Comparison of ENCODE assay signal across 31 cellular contexts in genomic region chr18:58427321-58427720, GRCh38.
DNase-seq lines count a peak whose midpoint lies in the region; ATAC-seq and TF ChIP-seq lines count a peak whose summit lies in the region.
"Had no signal": no experiment of that assay in that cellular context is flagged by ENCODE, and none has a peak within 500 bp of the region (broad histone marks: within the 10 kb centered on the region; RNA-seq: fewer than 3 reads in every experiment).

No MANE protein-coding gene starts in this region.

- peaks cover 9% of the 10 kb centered on the region for H3K27me3 Mint-ChIP-seq in GM23338 (ENCODE audit: insufficient read depth, low read depth, poor library complexity)
- H3K27me3 Mint-ChIP-seq in activated T-cell treated with anti-CD3 and anti-CD28 coated beads, Interleukin-2, amount 50 U/mL, for 24 hours = peaks cover 3% of the 10 kb centered on the region

- no peak overlapping the region for H3K4me3 Mint-ChIP-seq in GM23338
- H3K4me3 Mint-ChIP-seq in activated T-cell treated with anti-CD3 and anti-CD28 coated beads, Interleukin-2, amount 50 U/mL, for 24 hours = no peak overlapping the region
- H3K4me3 Mint-ChIP-seq: B cell; CD14-positive monocyte; CD4-positive, alpha-beta memory T cell; CD4-positive, alpha-beta T cell; CD4-positive, CD25-positive, alpha-beta regulatory T cell; CD8-positive, alpha-beta memory T cell; CD8-positive, alpha-beta T cell had no signal

- H2AFZ ChIP-seq in GM23338 = peak overlapping the region; percentile 56; the same call in 1 of the 2 replicates

- no peak for ATAC-seq in GM23338
- ATAC-seq: A549; CD8-positive, alpha-beta T cell had no signal

- no peaks in the 10 kb centered on the region for H4K20me1 ChIP-seq in GM23338 (replicated peaks; ENCODE audit: insufficient read depth)
- H4K20me1 ChIP-seq: BLaER1; BLaER1 treated with 17β-estradiol and CSF1 and Interleukin-3, amounts not matched to agents 10 nM and 100 nM had no signal

- no peak overlapping the region for H3K27ac Mint-ChIP-seq in GM23338
- H3K27ac Mint-ChIP-seq in activated T-cell treated with anti-CD3 and anti-CD28 coated beads, Interleukin-2, amount 50 U/mL, for 24 hours = no peak overlapping the region
- H3K27ac Mint-ChIP-seq: B cell; CD14-positive monocyte; CD4-positive, alpha-beta T cell; CD4-positive, CD25-positive, alpha-beta regulatory T cell; CD8-positive, alpha-beta memory T cell; CD8-positive, alpha-beta T cell had no signal

- H3K27me3 ChIP-seq in GM23338 (ENCODE audit: insufficient read depth) = no peaks in the 10 kb centered on the region
- H3K27me3 ChIP-seq: BE2C; BLaER1; BLaER1 treated with 17β-estradiol and CSF1 and Interleukin-3, amounts not matched to agents 10 nM and 100 nM had no signal

- no peaks in the 10 kb centered on the region for H3F3A ChIP-seq in GM23338 (replicated peaks; ENCODE audit: low read depth)

- no peaks in the 10 kb centered on the region for H3K9me2 ChIP-seq in GM23338 (ENCODE audit: insufficient read depth)

- no peak for TF ChIP-seq CTCF in GM23338 (conservative IDR thresholded peaks at IDR 0.05; ENCODE audit: low read depth in 2 of 2)

- peaks cover 13% of the 10 kb centered on the region for H3K4me1 Mint-ChIP-seq in GM23338
- peaks cover 2% of the 10 kb centered on the region for H3K4me1 Mint-ChIP-seq in activated T-cell treated with anti-CD3 and anti-CD28 coated beads, Interleukin-2, amount 50 U/mL, for 24 hours (ENCODE audit: low read depth)
- H3K4me1 Mint-ChIP-seq: B cell; CD14-positive monocyte; CD4-positive, CD25-positive, alpha-beta regulatory T cell; CD8-positive, alpha-beta memory T cell had no signal

- H3K9me3 Mint-ChIP-seq in GM23338 = no peaks in the 10 kb centered on the region
- no peaks in the 10 kb centered on the region for H3K9me3 Mint-ChIP-seq in activated T-cell treated with anti-CD3 and anti-CD28 coated beads, Interleukin-2, amount 50 U/mL, for 24 hours
- H3K9me3 Mint-ChIP-seq: CD14-positive monocyte; CD4-positive, alpha-beta memory T cell; CD4-positive, alpha-beta T cell; CD4-positive, CD25-positive, alpha-beta regulatory T cell; CD8-positive, alpha-beta memory T cell; CD8-positive, alpha-beta T cell had no signal

- DNase-seq in GM23338 (ENCODE audit: low spot score) = no peak
- DNase-seq in putamen (ENCODE audit: low spot score) = peak; percentile 53
- DNase-seq in activated T-cell treated with anti-CD3 and anti-CD28 coated beads, Interleukin-2, amount 50 U/mL, for 24 hours = no peak
- no peak for DNase-seq in Ammon's horn (ENCODE audit: low spot score)
- DNase-seq: 8988T; ACHN; AML-193; BE2C; C1 segment of cervical spinal cord; Caco-2; Calu3; CD4-positive, alpha-beta memory T cell; CD4-positive, alpha-beta T cell; CD4-positive, CD25-positive, alpha-beta regulatory T cell; CD8-positive, alpha-beta memory T cell; CD8-positive, alpha-beta T cell; COR-L47; DMS 273 treated with DMSO at 0.1 percent for 48 hours; DMS153; DMS53; DMS79; DMS79 treated with DMSO at 0.1 percent for 48 hours; DND-41; EL had no signal

- H3K4me2 ChIP-seq in GM23338 = no peak overlapping the region
- H3K4me2 ChIP-seq: A549; BLaER1; BLaER1 treated with 17β-estradiol and CSF1 and Interleukin-3, amounts not matched to agents 10 nM and 100 nM had no signal

- H3K79me2 ChIP-seq in GM23338 (replicated peaks; ENCODE audit: insufficient read depth) = no peaks in the 10 kb centered on the region

- no peak overlapping the region for H3K27ac ChIP-seq in GM23338 (ENCODE audit: low read depth)
- H3K27ac ChIP-seq: 22Rv1; BLaER1; BLaER1 treated with 17β-estradiol and CSF1 and Interleukin-3, amounts not matched to agents 10 nM and 100 nM; C4-2B had no signal

- H3K36me3 Mint-ChIP-seq in GM23338 (ENCODE audit: low read depth) = no peaks in the 10 kb centered on the region
- H3K36me3 Mint-ChIP-seq in activated T-cell treated with anti-CD3 and anti-CD28 coated beads, Interleukin-2, amount 50 U/mL, for 24 hours (ENCODE audit: low read depth) = no peaks in the 10 kb centered on the region
- H3K36me3 Mint-ChIP-seq: CD14-positive monocyte; CD4-positive, alpha-beta memory T cell; CD4-positive, CD25-positive, alpha-beta regulatory T cell; CD8-positive, alpha-beta memory T cell; CD8-positive, alpha-beta T cell had no signal

- H3K4me1 ChIP-seq in GM23338 (ENCODE audit: insufficient read depth) = no peaks in the 10 kb centered on the region; the same call in 1 of the 2 replicates
- H3K4me1 ChIP-seq: BE2C had no signal

- no peaks in the 10 kb centered on the region for H3K36me3 ChIP-seq in GM23338 (ENCODE audit: insufficient read depth)
- H3K36me3 ChIP-seq: BE2C; BLaER1; BLaER1 treated with 17β-estradiol and CSF1 and Interleukin-3, amounts not matched to agents 10 nM and 100 nM had no signal

- no peak overlapping the region for H3K4me3 ChIP-seq in GM23338
- H3K4me3 ChIP-seq: A549; BLaER1; BLaER1 treated with 17β-estradiol and CSF1 and Interleukin-3, amounts not matched to agents 10 nM and 100 nM had no signal

TF ChIP-seq in GM23338, 12 proteins besides CTCF, POLR2A, EP300 and RAD21 (continues in another document):
- TF ChIP-seq EZH2 (IDR thresholded peaks at IDR 0.05; ENCODE audit: low read depth, unreplicated experiment) (no peak), ZNF114 (CRISPR knock-in tag; IDR thresholded peaks at IDR 0.05) (no peak), ETS1 (IDR thresholded peaks at IDR 0.05) (no peak), ZNF331 (CRISPR knock-in tag; IDR thresholded peaks at IDR 0.05; ENCODE audit: low read depth) (no peak), EZH2phosphoT487 (IDR thresholded peaks at IDR 0.05; ENCODE audit: unreplicated experiment) (no peak), ZNF462 (CRISPR knock-in tag; IDR thresholded peaks at IDR 0.05) (no peak), JUNB (IDR thresholded peaks at IDR 0.05; ENCODE audit: unreplicated experiment) (no peak), POLR2AphosphoS5 (IDR thresholded peaks at IDR 0.05; ENCODE audit: low read depth) (no peak)
